Comparison of ENCODE assay signal across 19 cellular contexts in the genomic region with DNA sequence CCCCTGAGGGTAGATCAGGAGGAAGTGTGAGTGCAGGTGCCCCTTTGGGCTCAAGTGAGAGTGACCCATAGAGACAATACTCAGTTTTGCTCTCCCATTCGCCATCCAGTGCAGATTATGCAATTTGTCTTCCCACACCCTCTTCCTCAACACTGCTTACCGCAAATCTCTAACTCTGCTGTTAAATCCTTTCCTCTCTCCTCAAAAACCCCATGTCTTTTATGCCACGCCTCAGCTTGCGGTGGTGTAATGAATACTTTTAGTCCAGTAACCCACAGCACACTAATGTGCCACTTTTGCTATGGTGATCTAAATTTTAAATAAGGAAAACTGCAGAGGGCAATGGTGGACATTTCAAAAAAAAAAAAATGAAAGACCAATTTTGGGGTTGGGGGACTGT. TPM values are rescaled to one million over a fixed set of nuclear protein-coding genes. Genes with fewer than 3 reads are reported as not detected.
DNase-seq lines count a peak whose midpoint lies in the region; ATAC-seq and TF ChIP-seq lines count a peak whose summit lies in the region.
"Had no signal": no experiment of that assay in that cellular context is flagged by ENCODE, and none has a peak within 500 bp of the region (broad histone marks: within the 10 kb centered on the region; RNA-seq: fewer than 3 reads in every experiment).

No MANE protein-coding gene starts in this region.

- no peaks in the 10 kb centered on the region for H3K9me2 ChIP-seq in SK-N-SH

- no peaks in the 10 kb centered on the region for H3K36me3 Mint-ChIP-seq in nephron progenitor cell (ENCODE audit: low read depth)

- WGBS in SK-N-SH (ENCODE audit: low lambda C conversion rate) = 68% methylated on average over 4 of the region's 4 CpGs

- peaks cover 14 to 32% of the 10 kb centered on the region in 2 experiments for H3K4me1 ChIP-seq in SK-N-SH (ENCODE audit: control insufficient read depth in 1 of 2, insufficient read depth in 2 of 2, low read depth in 1 of 2, low read length in 1 of 2)
- H3K4me1 ChIP-seq: BLaER1 had no signal

- H3K27ac ChIP-seq in SK-N-SH (ENCODE audit: low read depth in 2 of 2, low read length in 1 of 2) = peak overlapping the region; percentile 48 to 99; a peak in 3 of 4 replicates
- H3K27ac ChIP-seq: BLaER1, GM23248 had no signal

- no peak for TF ChIP-seq RAD21 in SK-N-SH (IDR thresholded peaks at IDR 0.05; ENCODE audit: low read length)

- H3K4me3 Mint-ChIP-seq in nephron progenitor cell = no peak overlapping the region
- H3K4me3 Mint-ChIP-seq: CD4-positive, alpha-beta T cell had no signal

- no peaks in the 10 kb centered on the region for H3K9me3 Mint-ChIP-seq in nephron progenitor cell
- H3K9me3 Mint-ChIP-seq: CD4-positive, alpha-beta T cell had no signal

- peaks cover 73 to 98% of the 10 kb centered on the region in 2 experiments for H3K36me3 ChIP-seq in SK-N-SH (replicated peaks in 1 of 2; ENCODE audit: control insufficient read depth in 1 of 2, insufficient read depth in 2 of 2, low read length in 1 of 2)
- H3K36me3 ChIP-seq: BLaER1 had no signal

- H3K9ac ChIP-seq in SK-N-SH = no peak overlapping the region
- H3K9ac ChIP-seq: BLaER1, GM23248 had no signal

- peaks cover 100% of the 10 kb centered on the region for H3K79me2 ChIP-seq in SK-N-SH (ENCODE audit: insufficient read depth)

- no peaks in the 10 kb centered on the region for H3K27me3 Mint-ChIP-seq in nephron progenitor cell (ENCODE audit: low read depth, poor library complexity)

- no peak overlapping the region for H3K4me3 ChIP-seq in SK-N-SH (ENCODE audit: low read depth in 2 of 2, low read length in 1 of 2)
- H3K4me3 ChIP-seq: BLaER1, GM23248, K562 had no signal

- peaks cover 85% of the 10 kb centered on the region for H3F3A ChIP-seq in SK-N-SH (replicated peaks; ENCODE audit: insufficient read depth)

- H3K27me3 ChIP-seq in SK-N-SH (ENCODE audit: insufficient read depth) = no peaks in the 10 kb centered on the region
- H3K27me3 ChIP-seq: BLaER1 had no signal

- no peak for ATAC-seq in SK-N-SH treated with all-trans-retinoic acid at 6 μM for 48 hours
- ATAC-seq: K562, PC-3 had no signal

- no peak overlapping the region for H3K4me2 ChIP-seq in SK-N-SH
- H3K4me2 ChIP-seq: BLaER1 had no signal

- peaks cover 4% of the 10 kb centered on the region for H3K4me1 Mint-ChIP-seq in nephron progenitor cell

- POLR2A ChIA-PET in SK-N-SH (lab: Yijun Ruan, JAX) = no interaction called here

- TF ChIP-seq CTCF in SK-N-SH (IDR thresholded peaks at IDR 0.05) = no peak
- TF ChIP-seq CTCF in nephron progenitor cell (IDR thresholded peaks at IDR 0.05) = no peak

- CTCF ChIA-PET in SK-N-SH (lab: Yijun Ruan, JAX) = no interaction called here

- no peak overlapping the region for H2AFZ ChIP-seq in SK-N-SH (ENCODE audit: low read depth)
- H2AFZ ChIP-seq: GM23248 had no signal

- H3K9me3 ChIP-seq in SK-N-SH = no peaks in the 10 kb centered on the region
- H3K9me3 ChIP-seq: BLaER1 had no signal

- peak overlapping the region; percentile 13 for H3K27ac Mint-ChIP-seq in nephron progenitor cell
- H3K27ac Mint-ChIP-seq: CD4-positive, alpha-beta T cell had no signal

- no peaks in the 10 kb centered on the region; the same call in 1 of the 2 replicates for H4K20me1 ChIP-seq in SK-N-SH (ENCODE audit: insufficient read depth)
- H4K20me1 ChIP-seq: BLaER1 had no signal

- TF ChIP-seq EP300 in SK-N-SH (IDR thresholded peaks at IDR 0.05; ENCODE audit: borderline replicate concordance in 1 of 2, low read depth in 1 of 2, low read length in 1 of 2) = no peak

- DNase-seq in SK-N-SH (no peak), OCI-M1 (lab: John Stamatoyannopoulos, UW) (peak; percentile 17), nephron progenitor cell (no peak), pons (ENCODE audit: low spot score) (no peak), DMS114 treated with DMSO at 0.1 percent for 48 hours (lab: John Stamatoyannopoulos, UW; ENCODE audit: unreplicated experiment) (no peak), CD1c-positive myeloid dendritic cell (ENCODE audit: extremely low spot score) (no peak)
- DNase-seq: CD4-positive, alpha-beta T cell; DMS53; GM23248; H7; Kasumi-1; NCI-H1048; NCI-H1694; NCI-H2029 treated with DMSO at 0.1 percent for 48 hours; NCI-H526 treated with DMSO at 0.1 percent for 48 hours; PC-3 had no signal

TF ChIP-seq in SK-N-SH, 30 proteins besides CTCF, POLR2A, EP300 and RAD21 (continues in another document):
- TF ChIP-seq, protein P1, sequence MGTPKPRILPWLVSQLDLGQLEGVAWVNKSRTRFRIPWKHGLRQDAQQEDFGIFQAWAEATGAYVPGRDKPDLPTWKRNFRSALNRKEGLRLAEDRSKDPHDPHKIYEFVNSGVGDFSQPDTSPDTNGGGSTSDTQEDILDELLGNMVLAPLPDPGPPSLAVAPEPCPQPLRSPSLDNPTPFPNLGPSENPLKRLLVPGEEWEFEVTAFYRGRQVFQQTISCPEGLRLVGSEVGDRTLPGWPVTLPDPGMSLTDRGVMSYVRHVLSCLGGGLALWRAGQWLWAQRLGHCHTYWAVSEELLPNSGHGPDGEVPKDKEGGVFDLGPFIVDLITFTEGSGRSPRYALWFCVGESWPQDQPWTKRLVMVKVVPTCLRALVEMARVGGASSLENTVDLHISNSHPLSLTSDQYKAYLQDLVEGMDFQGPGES (IDR thresholded peaks at IDR 0.05; ENCODE audit: low read depth, low read length) = no peak
- TF ChIP-seq RFX5 (IDR thresholded peaks at IDR 0.05; ENCODE audit: low read length) (no peak), NRF1 (IDR thresholded peaks at IDR 0.05; ENCODE audit: low read depth, low read length) (no peak), TEAD4 (IDR thresholded peaks at IDR 0.05; ENCODE audit: borderline replicate concordance, insufficient read depth) (no peak), FOXM1 (IDR thresholded peaks at IDR 0.05; ENCODE audit: low read depth) (no peak)
- TF ChIP-seq, protein P2, sequence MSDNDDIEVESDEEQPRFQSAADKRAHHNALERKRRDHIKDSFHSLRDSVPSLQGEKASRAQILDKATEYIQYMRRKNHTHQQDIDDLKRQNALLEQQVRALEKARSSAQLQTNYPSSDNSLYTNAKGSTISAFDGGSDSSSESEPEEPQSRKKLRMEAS (IDR thresholded peaks at IDR 0.05; ENCODE audit: low read depth) = no peak
- TF ChIP-seq, protein P3, sequence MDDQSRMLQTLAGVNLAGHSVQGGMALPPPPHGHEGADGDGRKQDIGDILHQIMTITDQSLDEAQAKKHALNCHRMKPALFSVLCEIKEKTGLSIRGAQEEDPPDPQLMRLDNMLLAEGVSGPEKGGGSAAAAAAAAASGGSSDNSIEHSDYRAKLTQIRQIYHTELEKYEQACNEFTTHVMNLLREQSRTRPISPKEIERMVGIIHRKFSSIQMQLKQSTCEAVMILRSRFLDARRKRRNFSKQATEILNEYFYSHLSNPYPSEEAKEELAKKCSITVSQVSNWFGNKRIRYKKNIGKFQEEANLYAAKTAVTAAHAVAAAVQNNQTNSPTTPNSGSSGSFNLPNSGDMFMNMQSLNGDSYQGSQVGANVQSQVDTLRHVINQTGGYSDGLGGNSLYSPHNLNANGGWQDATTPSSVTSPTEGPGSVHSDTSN (IDR thresholded peaks at IDR 0.05) = no peak

TF ChIP-seq in SK-N-SH treated with all-trans-retinoic acid at 6 μM for 48 hours, 23 proteins besides CTCF, POLR2A, EP300 and RAD21 (continues in another document):
- TF ChIP-seq, protein P4, sequence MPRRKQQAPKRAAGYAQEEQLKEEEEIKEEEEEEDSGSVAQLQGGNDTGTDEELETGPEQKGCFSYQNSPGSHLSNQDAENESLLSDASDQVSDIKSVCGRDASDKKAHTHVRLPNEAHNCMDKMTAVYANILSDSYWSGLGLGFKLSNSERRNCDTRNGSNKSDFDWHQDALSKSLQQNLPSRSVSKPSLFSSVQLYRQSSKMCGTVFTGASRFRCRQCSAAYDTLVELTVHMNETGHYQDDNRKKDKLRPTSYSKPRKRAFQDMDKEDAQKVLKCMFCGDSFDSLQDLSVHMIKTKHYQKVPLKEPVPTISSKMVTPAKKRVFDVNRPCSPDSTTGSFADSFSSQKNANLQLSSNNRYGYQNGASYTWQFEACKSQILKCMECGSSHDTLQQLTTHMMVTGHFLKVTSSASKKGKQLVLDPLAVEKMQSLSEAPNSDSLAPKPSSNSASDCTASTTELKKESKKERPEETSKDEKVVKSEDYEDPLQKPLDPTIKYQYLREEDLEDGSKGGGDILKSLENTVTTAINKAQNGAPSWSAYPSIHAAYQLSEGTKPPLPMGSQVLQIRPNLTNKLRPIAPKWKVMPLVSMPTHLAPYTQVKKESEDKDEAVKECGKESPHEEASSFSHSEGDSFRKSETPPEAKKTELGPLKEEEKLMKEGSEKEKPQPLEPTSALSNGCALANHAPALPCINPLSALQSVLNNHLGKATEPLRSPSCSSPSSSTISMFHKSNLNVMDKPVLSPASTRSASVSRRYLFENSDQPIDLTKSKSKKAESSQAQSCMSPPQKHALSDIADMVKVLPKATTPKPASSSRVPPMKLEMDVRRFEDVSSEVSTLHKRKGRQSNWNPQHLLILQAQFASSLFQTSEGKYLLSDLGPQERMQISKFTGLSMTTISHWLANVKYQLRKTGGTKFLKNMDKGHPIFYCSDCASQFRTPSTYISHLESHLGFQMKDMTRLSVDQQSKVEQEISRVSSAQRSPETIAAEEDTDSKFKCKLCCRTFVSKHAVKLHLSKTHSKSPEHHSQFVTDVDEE (CRISPR knock-in tag; IDR thresholded peaks at IDR 0.05) = no peak
- TF ChIP-seq CSDC2 (CRISPR knock-in tag; IDR thresholded peaks at IDR 0.05) (no peak), ZNF70 (CRISPR knock-in tag; IDR thresholded peaks at IDR 0.05) (no peak), ZNF8 (CRISPR knock-in tag; IDR thresholded peaks at IDR 0.05) (no peak), ZNF565 (CRISPR knock-in tag; conservative IDR thresholded peaks at IDR 0.05; ENCODE audit: low read depth) (no peak), ZC3H10 (CRISPR knock-in tag; IDR thresholded peaks at IDR 0.05) (no peak)
- TF ChIP-seq, protein P5, sequence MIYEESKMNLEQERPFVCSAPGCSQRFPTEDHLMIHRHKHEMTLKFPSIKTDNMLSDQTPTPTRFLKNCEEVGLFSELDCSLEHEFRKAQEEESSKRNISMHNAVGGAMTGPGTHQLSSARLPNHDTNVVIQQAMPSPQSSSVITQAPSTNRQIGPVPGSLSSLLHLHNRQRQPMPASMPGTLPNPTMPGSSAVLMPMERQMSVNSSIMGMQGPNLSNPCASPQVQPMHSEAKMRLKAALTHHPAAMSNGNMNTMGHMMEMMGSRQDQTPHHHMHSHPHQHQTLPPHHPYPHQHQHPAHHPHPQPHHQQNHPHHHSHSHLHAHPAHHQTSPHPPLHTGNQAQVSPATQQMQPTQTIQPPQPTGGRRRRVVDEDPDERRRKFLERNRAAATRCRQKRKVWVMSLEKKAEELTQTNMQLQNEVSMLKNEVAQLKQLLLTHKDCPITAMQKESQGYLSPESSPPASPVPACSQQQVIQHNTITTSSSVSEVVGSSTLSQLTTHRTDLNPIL (CRISPR knock-in tag; IDR thresholded peaks at IDR 0.05; ENCODE audit: low read depth) = no peak

RNA-seq across cellular contexts. Expression of a gene that starts 57.7 kb away (rescaled TPM):
- polyA plus RNA-seq in SK-N-SH (2012; rRNA removed) = 356 and 431 TPM in 2 replicates
- polyA plus RNA-seq in SK-N-SH (2012; cell fraction: cytosol; rRNA removed) = 352 and 421 TPM in 2 replicates
- 197 and 345 TPM in 2 replicates for polyA plus RNA-seq in SK-N-SH (2012; cell fraction: nucleus; rRNA removed)
- polyA plus RNA-seq: K562 had no signal
